Comparison of ENCODE assay signal across 8 cellular contexts in genomic region chr17:66469088-66469442, GRCh38.
DNase-seq lines count a peak whose midpoint lies in the region; ATAC-seq and TF ChIP-seq lines count a peak whose summit lies in the region.

No MANE protein-coding gene starts in this region.

- peak overlapping the region; percentile 60 to 71 for H3K4ac ChIP-seq in mesenchymal stem cell (ENCODE audit: low read depth in 1 of 2, low read length in 2 of 2)

- peak overlapping the region; percentile 83 for H2AK5ac ChIP-seq in mesenchymal stem cell (ENCODE audit: low read length, severe bottlenecking)

- intact Hi-C loops in right cardiac atrium (cut with DNase I) (no loop called here), adrenal gland (cut with DNase I) (no loop called here), prostate gland (cut with DNase I) (loop anchor here (5.0 kb wide), 1 partner anchor 37 kb away; no protein-coding TSS in a partner anchor)

- peaks cover 10% of the 10 kb centered on the region for H3K79me1 ChIP-seq in mesenchymal stem cell (replicated peaks; ENCODE audit: low read length, poor library complexity, severe bottlenecking)

- no peak overlapping the region for H3K9ac ChIP-seq in mesenchymal stem cell (ENCODE audit: low read length)

- H3K4me2 ChIP-seq in mesenchymal stem cell (ENCODE audit: low read length, poor library complexity, severe bottlenecking) = no peak overlapping the region

- DNase-seq in cardiac muscle cell (ENCODE audit: low read depth in 1 of 2, low spot score in 1 of 2) (peak in 1 of 2 donors; percentile 17), right cardiac atrium (no peak), adrenal gland (no peak), mesenchymal stem cell (no peak), upper lobe of left lung (no peak), prostate gland (ENCODE audit: low spot score) (no peak), activated gamma-delta T cell treated with Interleukin-2 at 50 U/mL for 16 hours (no peak)

- H3K36me3 ChIP-seq in cardiac muscle cell = no peaks in the 10 kb centered on the region
- H3K36me3 ChIP-seq in adrenal gland (replicated peaks in 1 of 2) = no peaks in the 10 kb centered on the region
- no peaks in the 10 kb centered on the region for H3K36me3 ChIP-seq in mesenchymal stem cell (ENCODE audit: control insufficient read depth in 1 of 2, insufficient read depth in 2 of 2, low read depth in 1 of 2, low read length in 2 of 2)
- H3K36me3 ChIP-seq in upper lobe of left lung = no peaks in the 10 kb centered on the region
- no peaks in the 10 kb centered on the region for H3K36me3 ChIP-seq in prostate gland

- H4K8ac ChIP-seq in mesenchymal stem cell (ENCODE audit: low read length) = peak overlapping the region; percentile 87

- peak overlapping the region; percentile 14 for H2BK5ac ChIP-seq in mesenchymal stem cell (ENCODE audit: low read depth, low read length, poor library complexity, severe bottlenecking)

- no peaks in the 10 kb centered on the region for H3K9me3 ChIP-seq in cardiac muscle cell (ENCODE audit: low read depth)
- H3K9me3 ChIP-seq in right cardiac atrium (ENCODE audit: control insufficient read depth, low read length) = no peaks in the 10 kb centered on the region
- H3K9me3 ChIP-seq in adrenal gland (replicated peaks in 1 of 3) = no peaks in the 10 kb centered on the region
- H3K9me3 ChIP-seq in mesenchymal stem cell (ENCODE audit: control insufficient read depth, low read length) = no peaks in the 10 kb centered on the region
- H3K9me3 ChIP-seq in upper lobe of left lung = no peaks in the 10 kb centered on the region
- no peaks in the 10 kb centered on the region for H3K9me3 ChIP-seq in prostate gland

- TF ChIP-seq CTCF in cardiac muscle cell (IDR thresholded peaks at IDR 0.05; ENCODE audit: low read depth, low read length) (no peak), adrenal gland (IDR thresholded peaks at IDR 0.05) (no peak), upper lobe of left lung (IDR thresholded peaks at IDR 0.05) (no peak), prostate gland (IDR thresholded peaks at IDR 0.05) (no peak)

- TF ChIP-seq POLR2A in adrenal gland (IDR thresholded peaks at IDR 0.05) (no peak), upper lobe of left lung (IDR thresholded peaks at IDR 0.05) (no peak), prostate gland (IDR thresholded peaks at IDR 0.05) (no peak)

- H3K27ac ChIP-seq in cardiac muscle cell = peak overlapping the region; percentile 19
- no peak overlapping the region for H3K27ac ChIP-seq in right cardiac atrium (ENCODE audit: low read length)
- H3K27ac ChIP-seq in adrenal gland = peak overlapping the region in 4 of 5 donors; percentile 20 to 73 (median 58)
- H3K27ac ChIP-seq in mesenchymal stem cell (ENCODE audit: low read length, poor library complexity, severe bottlenecking) = peak overlapping the region; percentile 90
- peak overlapping the region; percentile 9 to 59 (median 48) for H3K27ac ChIP-seq in upper lobe of left lung
- no peak overlapping the region for H3K27ac ChIP-seq in prostate gland

- peak overlapping the region; percentile 85 for H2BK15ac ChIP-seq in mesenchymal stem cell (ENCODE audit: low read depth, poor library complexity, severe bottlenecking)

- peak overlapping the region; percentile 89 to 94 for H2BK12ac ChIP-seq in mesenchymal stem cell (ENCODE audit: low read length in 2 of 2)

- 40% methylated on average over 3 of the region's 3 CpGs for WGBS in right cardiac atrium
- WGBS in adrenal gland, 4 donors = 56 to 94% (median 68%) methylated on average over 3 of the region's 3 CpGs
- WGBS in mesenchymal stem cell = 4% methylated on average over 3 of the region's 3 CpGs
- 13 to 22% methylated on average over 3 of the region's 3 CpGs for WGBS in upper lobe of left lung, 2 donors
- 30% methylated on average over 3 of the region's 3 CpGs for WGBS in prostate gland

- H2BK120ac ChIP-seq in mesenchymal stem cell (ENCODE audit: low read depth, low read length) = peak overlapping the region; percentile 68

- H3K18ac ChIP-seq in mesenchymal stem cell (ENCODE audit: low read depth in 1 of 2, low read length in 2 of 2) = peak overlapping the region; percentile 81 to 88

- H3K4me3 ChIP-seq in cardiac muscle cell (no peak overlapping the region), right cardiac atrium (ENCODE audit: low read length) (no peak overlapping the region), adrenal gland (no peak overlapping the region), mesenchymal stem cell (ENCODE audit: insufficient read depth in 1 of 2, low read depth in 1 of 2, low read length in 2 of 2) (no peak overlapping the region), upper lobe of left lung (no peak overlapping the region), prostate gland (no peak overlapping the region)

- H3K27me3 ChIP-seq in cardiac muscle cell (no peaks in the 10 kb centered on the region), right cardiac atrium (ENCODE audit: control insufficient read depth, insufficient read depth) (no peaks in the 10 kb centered on the region), adrenal gland (no peaks in the 10 kb centered on the region), mesenchymal stem cell (ENCODE audit: control insufficient read depth in 1 of 2, insufficient read depth in 1 of 2, low read length in 2 of 2) (no peaks in the 10 kb centered on the region), upper lobe of left lung (no peaks in the 10 kb centered on the region), prostate gland (replicated peaks; ENCODE audit: insufficient read depth) (no peaks in the 10 kb centered on the region)

- ATAC-seq in right cardiac atrium (no peak), upper lobe of left lung (ENCODE audit: low FRiP score in 2 of 2) (no peak), GM19328 (IDR thresholded peaks at IDR 0.05; ENCODE audit: unreplicated experiment) (no peak)

- H2AFZ ChIP-seq in mesenchymal stem cell (ENCODE audit: low read depth, low read length) = no peak overlapping the region

- H4K91ac ChIP-seq in mesenchymal stem cell (ENCODE audit: low read length) = peak overlapping the region; percentile 90

- H3K4me1 ChIP-seq in cardiac muscle cell (ENCODE audit: low read depth) (peaks cover 25% of the 10 kb centered on the region), right cardiac atrium (ENCODE audit: control insufficient read depth, insufficient read depth, low read length) (peaks cover 2% of the 10 kb centered on the region), adrenal gland (replicated peaks in 1 of 2) (peaks cover 20 to 66% of the 10 kb centered on the region in 2 donors), mesenchymal stem cell (ENCODE audit: control insufficient read depth, insufficient read depth, low read depth, low read length) (peaks cover 20% of the 10 kb centered on the region), upper lobe of left lung (peaks cover 41 to 44% (median 43%) of the 10 kb centered on the region in 4 donors), prostate gland (replicated peaks) (no peaks in the 10 kb centered on the region)

- no peak overlapping the region for H3K23ac ChIP-seq in mesenchymal stem cell (ENCODE audit: low read length in 2 of 2)

- no peak for TF ChIP-seq EP300 in upper lobe of left lung (IDR thresholded peaks at IDR 0.05)

- no peak overlapping the region for H3K14ac ChIP-seq in mesenchymal stem cell (ENCODE audit: low read length in 2 of 2)

Comparison
In these comparisons a context has a peak if more than half of its experiments do, and no peak if none do; other contexts are left out.
1. H3K27ac ChIP-seq: peak in cardiac muscle cell (single experiment), adrenal gland (4 of 5), mesenchymal stem cell (single experiment) and upper lobe of left lung (4 of 4); none in right cardiac atrium (single experiment) and prostate gland (0 of 2).